In genomic region chr18:75625966-75626365, GRCh38 we compare ENCODE assay signal across 16 cellular contexts.
"Had no signal": no experiment of that assay in that cellular context is flagged by ENCODE, and none has a peak within 500 bp of the region (broad histone marks: within the 10 kb centered on the region; RNA-seq: fewer than 3 reads in every experiment).

No MANE protein-coding gene starts in this region.

- H3K4me3 ChIP-seq: heart right ventricle, lower lobe of right lung, prostate gland, smooth muscle cell had no signal

- H3K27ac ChIP-seq: foreskin keratinocyte, heart right ventricle, lower lobe of right lung, prostate gland had no signal

- H3K27me3 ChIP-seq: foreskin keratinocyte had no signal

- H3K36me3 ChIP-seq: heart right ventricle, lower lobe of right lung, prostate gland had no signal

- DNase-seq: activated CD4-positive, CD25-positive, alpha-beta regulatory T cell treated with anti-CD3 and anti-CD28 coated beads, Interleukin-2, amount 50 U/mL, for 72 hours; activated naive CD4-positive, alpha-beta T cell; anterior cingulate cortex; foreskin keratinocyte; heart right ventricle; left colon; lower lobe of right lung; midbrain; right cardiac atrium; stimulated activated CD4-positive, alpha-beta T cell treated with anti-CD3 and anti-CD28 coated beads, Interleukin-4, amount 100 ng/mL, for 4 hours; stimulated activated CD8-positive, alpha-beta memory T cell treated with anti-CD3 and anti-CD28 coated beads, Interleukin-4, amount 100 ng/mL, for 48 hours; stimulated activated naive CD4-positive, alpha-beta T cell treated with Interleukin-2 at 50 U/mL for 16 hours; T1000; trophoblast cell had no signal

- H3K4me1 ChIP-seq: foreskin keratinocyte, heart right ventricle, lower lobe of right lung, prostate gland had no signal

- H3K4me2 ChIP-seq: smooth muscle cell had no signal

- H3K9me3 ChIP-seq: lower lobe of right lung, prostate gland had no signal
